ENCODE assay signal across 1 cellular context in genomic region chr11:61760946-61761345, GRCh38.
TF ChIP-seq lines count a peak whose summit lies in the region.

No MANE protein-coding gene starts in this region.

TF ChIP-seq in HepG2, 621 proteins besides CTCF, POLR2A, EP300 and RAD21:
- TF ChIP-seq ZBTB25 (CRISPR knock-in tag; IDR thresholded peaks at IDR 0.05) (no peak), CBX5 (CRISPR knock-in tag; IDR thresholded peaks at IDR 0.05; ENCODE audit: borderline replicate concordance) (no peak), ZBTB14 (CRISPR knock-in tag; IDR thresholded peaks at IDR 0.05) (no peak), ZNF782 (CRISPR knock-in tag; IDR thresholded peaks at IDR 0.05; ENCODE audit: borderline replicate concordance) (no peak), HMG20B (CRISPR knock-in tag; conservative IDR thresholded peaks at IDR 0.05) (no peak), MLX (CRISPR knock-in tag; IDR thresholded peaks at IDR 0.05) (no peak), REXO4 (CRISPR knock-in tag; IDR thresholded peaks at IDR 0.05; ENCODE audit: borderline replicate concordance) (no peak), FOXM1 (CRISPR knock-in tag; IDR thresholded peaks at IDR 0.05) (no peak), RFXAP (CRISPR knock-in tag; IDR thresholded peaks at IDR 0.05; ENCODE audit: borderline replicate concordance) (no peak), JUND (CRISPR knock-in tag; IDR thresholded peaks at IDR 0.05) (no peak), FOXK1 (CRISPR knock-in tag; IDR thresholded peaks at IDR 0.05; ENCODE audit: borderline replicate concordance, low read depth) (no peak)
